In the genomic region with DNA sequence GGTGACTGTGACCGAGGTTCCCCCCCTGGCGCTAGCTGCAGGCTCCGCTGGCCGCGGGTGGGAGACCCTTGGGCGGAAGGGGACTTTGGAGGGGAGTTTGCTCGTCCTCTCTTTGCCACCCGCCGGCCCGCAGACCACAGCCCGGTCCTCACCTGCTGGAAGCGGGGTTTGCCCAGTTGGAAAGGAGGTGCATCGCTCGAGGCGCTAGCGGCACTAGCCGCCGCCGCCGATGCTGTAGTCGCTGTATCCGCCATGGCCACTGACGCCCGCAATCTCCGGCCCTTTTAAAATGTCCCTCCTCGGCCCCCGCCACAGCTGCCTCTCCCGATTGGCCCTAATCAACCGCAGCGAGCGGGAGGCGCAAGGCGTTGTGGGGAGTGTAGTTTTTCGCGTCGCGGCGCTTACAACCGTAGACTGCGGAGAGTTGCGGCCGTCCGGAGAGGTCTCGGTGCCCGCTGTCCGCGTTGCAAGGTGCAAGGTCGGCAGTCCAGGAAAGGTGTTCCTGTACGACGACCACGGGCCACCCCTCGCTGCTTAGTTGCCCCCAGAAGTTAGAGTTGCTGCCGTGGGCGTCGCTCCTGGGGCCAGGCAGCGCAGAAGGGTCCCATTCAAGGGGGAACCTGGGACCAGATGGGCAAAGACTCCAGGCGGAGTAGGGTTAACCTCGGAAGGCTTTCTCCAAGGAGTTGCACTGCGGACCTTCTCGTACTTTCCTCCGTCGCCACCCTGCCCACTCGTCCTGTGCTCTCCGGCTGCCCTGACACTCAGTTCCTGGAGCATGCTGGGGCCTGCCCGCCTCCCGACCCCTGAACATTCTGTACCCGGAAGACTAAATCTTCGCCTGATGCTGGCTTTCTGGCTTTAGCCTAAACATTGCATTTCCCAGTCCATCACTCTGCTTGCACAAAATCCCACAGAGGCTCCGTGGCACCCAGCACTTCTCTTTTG, we compare ENCODE assay signal across 8 cellular contexts. TPM values are rescaled to one million over a fixed set of nuclear protein-coding genes. Genes with fewer than 3 reads are reported as not detected.
A peak's percentile ranks its signal among the peaks of the same experiment; 100 is the strongest.
DNase-seq lines count a peak whose midpoint lies in the region; ATAC-seq and TF ChIP-seq lines count a peak whose summit lies in the region.

A gene with protein sequence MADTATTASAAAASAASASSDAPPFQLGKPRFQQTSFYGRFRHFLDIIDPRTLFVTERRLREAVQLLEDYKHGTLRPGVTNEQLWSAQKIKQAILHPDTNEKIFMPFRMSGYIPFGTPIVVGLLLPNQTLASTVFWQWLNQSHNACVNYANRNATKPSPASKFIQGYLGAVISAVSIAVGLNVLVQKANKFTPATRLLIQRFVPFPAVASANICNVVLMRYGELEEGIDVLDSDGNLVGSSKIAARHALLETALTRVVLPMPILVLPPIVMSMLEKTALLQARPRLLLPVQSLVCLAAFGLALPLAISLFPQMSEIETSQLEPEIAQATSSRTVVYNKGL (minus strand): TSS at position 261 of the 948 bp plus-strand sequence. CDS start 7 bp downstream, at position 254.

- H3K4me1 Mint-ChIP-seq in activated CD4-positive, alpha-beta T cell treated with anti-CD3 and anti-CD28 coated beads, Interleukin-2, amount 10 ng/mL, durations not matched to agents 24 days and 14 days: peaks cover 20% of the 10 kb centered on the region

- TF ChIP-seq CTCF in BJ (IDR thresholded peaks at IDR 0.05; ENCODE audit: insufficient read depth, low read depth, low read length): peak; percentile 37

- peaks cover 4% of the 10 kb centered on the region for H3K36me3 Mint-ChIP-seq in activated CD4-positive, alpha-beta T cell treated with anti-CD3 and anti-CD28 coated beads, Interleukin-2, amount 10 ng/mL, durations not matched to agents 24 days and 14 days (ENCODE audit: low read depth)

- no peaks in the 10 kb centered on the region for H3K9me3 Mint-ChIP-seq in activated CD4-positive, alpha-beta T cell treated with anti-CD3 and anti-CD28 coated beads, Interleukin-2, amount 10 ng/mL, durations not matched to agents 24 days and 14 days

- peak; percentile 50 for DNase-seq in BJ (ENCODE audit: low read depth)
- DNase-seq in GM19240 (ENCODE audit: insufficient read length, low spot score): peak; percentile 87
- peak; percentile 73 for DNase-seq in NCI-H526 treated with DMSO at 0.1 percent for 48 hours (lab: John Stamatoyannopoulos, UW)
- DNase-seq in activated CD4-positive, alpha-beta T cell treated with anti-CD3 and anti-CD28 coated beads, Interleukin-2, amount 10 ng/mL, durations not matched to agents 24 days and 14 days: peak; percentile 96
- peak; percentile 98 for DNase-seq in cortex of kidney (lab: John Stamatoyannopoulos, UW)
- DNase-seq in left kidney (ENCODE audit: low read depth, low spot score): peak; percentile 98
- peak; percentile 89 for DNase-seq in stimulated activated CD4-positive, alpha-beta T cell treated with anti-CD3 and anti-CD28 coated beads, Interleukin-2, amount 100 ng/mL, for 24 hours

- peak within 1 kb of the TSS; percentile 84 for H3K4me3 ChIP-seq in BJ (ENCODE audit: low read depth, low read length)

- peak; percentile 75 for ATAC-seq in HG03460 (IDR thresholded peaks at IDR 0.05; ENCODE audit: unreplicated experiment)

- POLR2A ChIA-PET in BJ (lab: Charles Lee): no interaction called here

- peak within 1 kb of the TSS; percentile 92 for H3K27ac Mint-ChIP-seq in activated CD4-positive, alpha-beta T cell treated with anti-CD3 and anti-CD28 coated beads, Interleukin-2, amount 10 ng/mL, durations not matched to agents 24 days and 14 days

- H3K4me3 Mint-ChIP-seq in activated CD4-positive, alpha-beta T cell treated with anti-CD3 and anti-CD28 coated beads, Interleukin-2, amount 10 ng/mL, durations not matched to agents 24 days and 14 days: peak within 1 kb of the TSS; percentile 89

- peaks cover 12% of the 10 kb centered on the region for H3K27me3 Mint-ChIP-seq in activated CD4-positive, alpha-beta T cell treated with anti-CD3 and anti-CD28 coated beads, Interleukin-2, amount 10 ng/mL, durations not matched to agents 24 days and 14 days

- CTCF ChIA-PET in BJ (lab: Yijun Ruan, JAX): interaction anchor here (0.6 to 1.5 kb wide), 10 partner anchors 14 to 179 kb away, joined by 3 to 12 read pairs (median 3); no protein-coding TSS in a partner anchor

- H3K27me3 ChIP-seq in BJ (ENCODE audit: control insufficient read depth, insufficient read depth, low read length): no peaks in the 10 kb centered on the region

- peaks cover 13% of the 10 kb centered on the region for H3K36me3 ChIP-seq in BJ (ENCODE audit: control insufficient read depth, insufficient read depth, low read length)

- intact Hi-C loops in activated CD4-positive, alpha-beta T cell treated with anti-CD3 and anti-CD28 coated beads, Interleukin-2, amount 10 ng/mL, durations not matched to agents 24 days and 14 days (cut with micrococcal nuclease): loop anchor here (1.0 to 5.0 kb wide), 8 partner anchors 42 to 665 kb away; a partner anchor contains a TSS

RNA-seq across cellular contexts. Expression of the gene that starts here (rescaled TPM):
- polyA plus RNA-seq in BJ (2011; rRNA removed): 10.8 and 11.5 TPM in 2 replicates
- 13.8 and 22.9 TPM in 2 replicates for polyA minus RNA-seq in BJ (2011; rRNA and poly(A)+ RNA removed)
- total RNA-seq in activated CD4-positive, alpha-beta T cell treated with anti-CD3 and anti-CD28 coated beads, Interleukin-2, amount 10 ng/mL, durations not matched to agents 24 days and 14 days: 11.6 and 14.1 TPM in 2 replicates

Comparison
In these comparisons a context has a peak if more than half of its experiments do, and no peak if none do; other contexts are left out.
1. Peak in every context shown above with its lines: DNase-seq, ATAC-seq and H3K4me3 ChIP-seq.